In genomic region chr13:32586022-32586900, GRCh38 we compare ENCODE assay signal across 8 cellular contexts. TPM values are rescaled to one million over a fixed set of nuclear protein-coding genes. Genes with fewer than 3 reads are reported as not detected.
A peak's percentile ranks its signal among the peaks of the same experiment; 100 is the strongest.
DNase-seq lines count a peak whose midpoint lies in the region; ATAC-seq and TF ChIP-seq lines count a peak whose summit lies in the region.

A gene with protein sequence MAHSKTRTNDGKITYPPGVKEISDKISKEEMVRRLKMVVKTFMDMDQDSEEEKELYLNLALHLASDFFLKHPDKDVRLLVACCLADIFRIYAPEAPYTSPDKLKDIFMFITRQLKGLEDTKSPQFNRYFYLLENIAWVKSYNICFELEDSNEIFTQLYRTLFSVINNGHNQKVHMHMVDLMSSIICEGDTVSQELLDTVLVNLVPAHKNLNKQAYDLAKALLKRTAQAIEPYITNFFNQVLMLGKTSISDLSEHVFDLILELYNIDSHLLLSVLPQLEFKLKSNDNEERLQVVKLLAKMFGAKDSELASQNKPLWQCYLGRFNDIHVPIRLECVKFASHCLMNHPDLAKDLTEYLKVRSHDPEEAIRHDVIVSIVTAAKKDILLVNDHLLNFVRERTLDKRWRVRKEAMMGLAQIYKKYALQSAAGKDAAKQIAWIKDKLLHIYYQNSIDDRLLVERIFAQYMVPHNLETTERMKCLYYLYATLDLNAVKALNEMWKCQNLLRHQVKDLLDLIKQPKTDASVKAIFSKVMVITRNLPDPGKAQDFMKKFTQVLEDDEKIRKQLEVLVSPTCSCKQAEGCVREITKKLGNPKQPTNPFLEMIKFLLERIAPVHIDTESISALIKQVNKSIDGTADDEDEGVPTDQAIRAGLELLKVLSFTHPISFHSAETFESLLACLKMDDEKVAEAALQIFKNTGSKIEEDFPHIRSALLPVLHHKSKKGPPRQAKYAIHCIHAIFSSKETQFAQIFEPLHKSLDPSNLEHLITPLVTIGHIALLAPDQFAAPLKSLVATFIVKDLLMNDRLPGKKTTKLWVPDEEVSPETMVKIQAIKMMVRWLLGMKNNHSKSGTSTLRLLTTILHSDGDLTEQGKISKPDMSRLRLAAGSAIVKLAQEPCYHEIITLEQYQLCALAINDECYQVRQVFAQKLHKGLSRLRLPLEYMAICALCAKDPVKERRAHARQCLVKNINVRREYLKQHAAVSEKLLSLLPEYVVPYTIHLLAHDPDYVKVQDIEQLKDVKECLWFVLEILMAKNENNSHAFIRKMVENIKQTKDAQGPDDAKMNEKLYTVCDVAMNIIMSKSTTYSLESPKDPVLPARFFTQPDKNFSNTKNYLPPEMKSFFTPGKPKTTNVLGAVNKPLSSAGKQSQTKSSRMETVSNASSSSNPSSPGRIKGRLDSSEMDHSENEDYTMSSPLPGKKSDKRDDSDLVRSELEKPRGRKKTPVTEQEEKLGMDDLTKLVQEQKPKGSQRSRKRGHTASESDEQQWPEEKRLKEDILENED (N-terminal part only) (plus strand): TSS chr13:32586452. CDS start chr13:32648773, 62,321 bp downstream.

- peaks cover 20% of the 10 kb centered on the region for H3K4me1 ChIP-seq in CD4-positive, CD25-positive, alpha-beta regulatory T cell (ENCODE audit: control insufficient read depth, insufficient read depth, low read length, poor library complexity, severe bottlenecking)
- H3K4me1 ChIP-seq in duodenal mucosa (ENCODE audit: control insufficient read depth in 1 of 2, insufficient read depth in 2 of 2, low read length in 2 of 2) = peaks cover 17 to 19% of the 10 kb centered on the region in 2 donors
- H3K4me1 ChIP-seq in right lobe of liver = peaks cover 0 to 12% (median 6%) of the 10 kb centered on the region in 4 donors

- H3K9ac ChIP-seq in duodenal mucosa (ENCODE audit: low read depth in 1 of 2, low read length in 2 of 2) = peak within 1 kb of the TSS; percentile 71 to 80

- H3K4me1 Mint-ChIP-seq in CD4-positive, CD25-positive, alpha-beta regulatory T cell = peaks cover 32 to 45% (median 38%) of the 10 kb centered on the region in 4 donors
- peaks cover 36% of the 10 kb centered on the region for H3K4me1 Mint-ChIP-seq in activated CD4-positive, alpha-beta memory T cell treated with anti-CD3 and anti-CD28 coated beads for 36 hours (ENCODE audit: low read depth)

- H3K27ac ChIP-seq in CD4-positive, CD25-positive, alpha-beta regulatory T cell (ENCODE audit: insufficient read depth, low read length, poor library complexity, severe bottlenecking) = peak within 1 kb of the TSS; percentile 70
- H3K27ac ChIP-seq in duodenal mucosa (ENCODE audit: low read depth, low read length) = peak within 1 kb of the TSS; percentile 86
- peak within 1 kb of the TSS; percentile 85 to 88 (median 87) for H3K27ac ChIP-seq in right lobe of liver

- POLR2A ChIA-PET in activated CD4-positive, alpha-beta memory T cell treated with anti-CD3 and anti-CD28 coated beads for 36 hours (lab: Charles Lee) = interaction anchor here (0.5 to 1.1 kb wide), 10 partner anchors 48 to 271 kb away, joined by 3 to 7 read pairs (median 3); partner anchors contain the start of genes BRCA2, N4BP2L1, N4BP2L2 and ZAR1L

- peak; percentile 94 to 96 (median 95) for DNase-seq in CD4-positive, CD25-positive, alpha-beta regulatory T cell
- peak; percentile 84 for DNase-seq in NCI-H82 (lab: John Stamatoyannopoulos, UW)
- DNase-seq in activated CD4-positive, alpha-beta memory T cell treated with anti-CD3 and anti-CD28 coated beads for 36 hours = peak; percentile 95
- DNase-seq in right lobe of liver = peak; percentile 96 to 97 (median 96)
- DNase-seq in stimulated activated CD4-positive, alpha-beta T cell treated with anti-CD3 and anti-CD28 coated beads, Interleukin-4, amount 100 ng/mL, for 4 hours = peak; percentile 93 to 96

- CTCF ChIA-PET in activated CD4-positive, alpha-beta memory T cell treated with anti-CD3 and anti-CD28 coated beads for 36 hours (lab: Charles Lee) = interaction anchor here (0.6 to 4.4 kb wide), 37 partner anchors 26 to 1138 kb away, joined by 3 to 57 read pairs (median 4); partner anchors contain the start of genes N4BP2L1 and N4BP2L2

- H3K36me3 ChIP-seq in CD4-positive, CD25-positive, alpha-beta regulatory T cell (ENCODE audit: control insufficient read depth, insufficient read depth, low read length) = no peaks in the 10 kb centered on the region
- H3K36me3 ChIP-seq in duodenal mucosa (ENCODE audit: control insufficient read depth in 1 of 2, insufficient read depth in 2 of 2, low read length in 2 of 2) (no peaks in the 10 kb centered on the region), right lobe of liver (no peaks in the 10 kb centered on the region)

- peak; percentile 92 to 99 (median 94) for TF ChIP-seq CTCF in right lobe of liver (IDR thresholded peaks at IDR 0.05)

- H3K9me3 ChIP-seq in CD4-positive, CD25-positive, alpha-beta regulatory T cell (ENCODE audit: control insufficient read depth in 2 of 2, low read length in 2 of 2) = no peaks in the 10 kb centered on the region
- no peaks in the 10 kb centered on the region for H3K9me3 ChIP-seq in duodenal mucosa (ENCODE audit: control insufficient read depth in 1 of 2, low read length in 2 of 2)
- no peaks in the 10 kb centered on the region for H3K9me3 ChIP-seq in right lobe of liver

- no peaks in the 10 kb centered on the region for H3K36me3 Mint-ChIP-seq in CD4-positive, CD25-positive, alpha-beta regulatory T cell
- peaks cover 4% of the 10 kb centered on the region for H3K36me3 Mint-ChIP-seq in activated CD4-positive, alpha-beta memory T cell treated with anti-CD3 and anti-CD28 coated beads for 36 hours

- peak within 1 kb of the TSS; percentile 97 for H3K4me3 ChIP-seq in CD4-positive, CD25-positive, alpha-beta regulatory T cell (ENCODE audit: low read depth, low read length)
- H3K4me3 ChIP-seq in duodenal mucosa (ENCODE audit: low read depth in 1 of 2, low read length in 2 of 2) (peak within 1 kb of the TSS; percentile 81 to 94), right lobe of liver (peak within 1 kb of the TSS; percentile 60 to 88 (median 70))

- peak; percentile 79 for TF ChIP-seq POLR2A in right lobe of liver (IDR thresholded peaks at IDR 0.05)

- H3K27me3 ChIP-seq in CD4-positive, CD25-positive, alpha-beta regulatory T cell (ENCODE audit: control insufficient read depth, insufficient read depth, low read length) = no peaks in the 10 kb centered on the region
- H3K27me3 ChIP-seq in duodenal mucosa (ENCODE audit: control insufficient read depth in 1 of 2, insufficient read depth in 2 of 2, low read length in 2 of 2) = no peaks in the 10 kb centered on the region
- H3K27me3 ChIP-seq in right lobe of liver = no peaks in the 10 kb centered on the region

- intact Hi-C loops in activated CD4-positive, alpha-beta memory T cell treated with anti-CD3 and anti-CD28 coated beads for 36 hours (cut with micrococcal nuclease) = loop anchor here (1.0 to 5.0 kb wide), 11 partner anchors 48 to 1136 kb away; partner anchors contain the start of genes BRCA2, N4BP2L2 and ZAR1L
- intact Hi-C loops in right lobe of liver (cut with DNase I) = no loop called here

- peaks cover 28% of the 10 kb centered on the region for H3K27me3 Mint-ChIP-seq in CD4-positive, CD25-positive, alpha-beta regulatory T cell
- no peaks in the 10 kb centered on the region for H3K27me3 Mint-ChIP-seq in activated CD4-positive, alpha-beta memory T cell treated with anti-CD3 and anti-CD28 coated beads for 36 hours

- H3K9me3 Mint-ChIP-seq in CD4-positive, CD25-positive, alpha-beta regulatory T cell = no peaks in the 10 kb centered on the region
- H3K9me3 Mint-ChIP-seq in activated CD4-positive, alpha-beta memory T cell treated with anti-CD3 and anti-CD28 coated beads for 36 hours = no peaks in the 10 kb centered on the region

- peak within 1 kb of the TSS; percentile 97 for H3K27ac Mint-ChIP-seq in CD4-positive, CD25-positive, alpha-beta regulatory T cell
- peak within 1 kb of the TSS; percentile 95 for H3K27ac Mint-ChIP-seq in activated CD4-positive, alpha-beta memory T cell treated with anti-CD3 and anti-CD28 coated beads for 36 hours

- WGBS in right lobe of liver (ENCODE audit: insufficient coverage, low coverage, low lambda C conversion rate, missing lambda C conversion rate) = 3% methylated on average over 5 of the region's 97 CpGs

- peak within 1 kb of the TSS; percentile 98 to 100 (median 98) for H3K4me3 Mint-ChIP-seq in CD4-positive, CD25-positive, alpha-beta regulatory T cell
- peak within 1 kb of the TSS; percentile 94 for H3K4me3 Mint-ChIP-seq in activated CD4-positive, alpha-beta memory T cell treated with anti-CD3 and anti-CD28 coated beads for 36 hours

- peak; percentile 94 to 96 for ATAC-seq in CD4-positive, CD25-positive, alpha-beta regulatory T cell (ENCODE audit: low read depth in 2 of 2)
- ATAC-seq in GM19397 (IDR thresholded peaks at IDR 0.05; ENCODE audit: unreplicated experiment) (peak; percentile 83), HG03571 (IDR thresholded peaks at IDR 0.05; ENCODE audit: unreplicated experiment) (peak; percentile 80), right lobe of liver (peak; percentile 95 to 99 (median 98))

RNA-seq across cellular contexts. Expression of the gene that starts here (rescaled TPM):
- 51.4 TPM for total RNA-seq in CD4-positive, CD25-positive, alpha-beta regulatory T cell
- polyA plus RNA-seq in CD4-positive, CD25-positive, alpha-beta regulatory T cell = 10 to 100 TPM; 28.6 to 37.4 (median 32.1) TPM
- total RNA-seq in activated CD4-positive, alpha-beta memory T cell treated with anti-CD3 and anti-CD28 coated beads for 36 hours = 10 to 100 TPM; 59.4 to 61.7 TPM
- total RNA-seq in right lobe of liver = 10 to 100 TPM; 11.9 to 14.2 (median 12.5) TPM

Comparison
In these comparisons a context has a peak if more than half of its experiments do, and no peak if none do; other contexts are left out.
1. Peak in every context shown above with its lines: DNase-seq, ATAC-seq, H3K4me3 ChIP-seq and H3K27ac ChIP-seq.